Comparison of ENCODE assay signal across 8 cellular contexts in the genomic region with DNA sequence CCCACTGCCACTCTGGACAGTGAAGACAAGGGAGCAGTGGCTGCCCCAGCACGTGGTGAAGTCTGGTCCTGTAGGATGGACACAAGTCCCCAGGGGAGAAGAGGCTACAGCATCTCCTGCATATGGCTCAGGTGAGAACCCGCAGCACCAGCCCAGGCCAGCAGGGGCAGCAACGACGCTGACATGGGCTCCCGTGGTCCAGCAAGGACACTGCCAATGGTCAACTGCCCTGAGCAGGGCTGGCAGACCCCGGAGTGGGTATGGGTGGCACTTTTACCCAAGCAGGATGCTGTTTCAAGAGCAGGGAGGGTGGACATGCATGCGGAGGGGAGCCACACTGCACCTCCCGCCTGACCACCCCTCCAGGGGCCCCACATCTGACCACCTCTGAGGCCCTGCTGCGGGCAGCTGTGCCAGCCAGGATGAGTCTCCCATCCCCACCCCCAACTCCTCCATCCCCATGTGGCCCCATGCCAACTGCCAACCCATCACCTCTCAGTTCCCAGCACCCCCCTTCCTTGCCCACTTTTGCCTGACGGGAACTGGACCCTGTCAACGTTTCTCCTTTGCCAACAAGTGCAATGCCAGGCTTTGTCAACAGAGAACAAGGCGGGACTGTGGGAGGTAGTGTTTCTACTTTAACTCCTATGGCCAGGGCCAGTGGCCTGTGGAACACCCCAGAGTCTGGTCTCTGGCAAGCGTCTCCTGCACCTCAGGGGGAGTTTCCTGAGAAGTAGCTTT. TPM values are rescaled to one million over a fixed set of nuclear protein-coding genes. Genes with fewer than 3 reads are reported as not detected.
DNase-seq lines count a peak whose midpoint lies in the region; ATAC-seq lines count a peak whose summit lies in the region.

No MANE protein-coding gene starts in this region.

- no peak overlapping the region for H3K27ac ChIP-seq in right cardiac atrium (ENCODE audit: low read length)

- intact Hi-C loops in right cardiac atrium (cut with DNase I) = loop anchor here in 2 of 4 donors (2.0 kb wide), 2 partner anchors 186 to 188 kb away; partner anchors contain the start of gene FAAP20 (in 1 of the 2)

- CTCF ChIA-PET in activated naive CD4-positive, alpha-beta T cell treated with anti-CD3 and anti-CD28 coated beads, Interleukin-2, amount 10 ng/mL, durations not matched to agents 7 days and 5 days (lab: Charles Lee) = interaction anchor here (0.7 to 9.8 kb wide), 17 partner anchors 8 to 418 kb away, joined by 3 to 217 read pairs (median 5); partner anchors contain the start of genes FAAP20, MORN1 and RER1

- 56% methylated on average over 13 of the region's 13 CpGs for WGBS in right cardiac atrium

- no peaks in the 10 kb centered on the region for H3K27me3 Mint-ChIP-seq in activated naive CD4-positive, alpha-beta T cell treated with anti-CD3 and anti-CD28 coated beads, Interleukin-2, amount 10 ng/mL, durations not matched to agents 7 days and 5 days
- no peaks in the 10 kb centered on the region for H3K27me3 Mint-ChIP-seq in stimulated activated naive CD8-positive, alpha-beta T cell treated with anti-CD3 and anti-CD28 coated beads, Interleukin-15, amount 100 ng/mL, for 72 hours

- H3K27me3 ChIP-seq in right cardiac atrium (ENCODE audit: control insufficient read depth, insufficient read depth) = no peaks in the 10 kb centered on the region

- no peaks in the 10 kb centered on the region for H3K4me1 ChIP-seq in right cardiac atrium (ENCODE audit: control insufficient read depth, insufficient read depth, low read length)

- no peak overlapping the region for H3K4me3 ChIP-seq in right cardiac atrium (ENCODE audit: low read length)

- no peaks in the 10 kb centered on the region for H3K9me3 Mint-ChIP-seq in activated naive CD4-positive, alpha-beta T cell treated with anti-CD3 and anti-CD28 coated beads, Interleukin-2, amount 10 ng/mL, durations not matched to agents 7 days and 5 days
- no peaks in the 10 kb centered on the region for H3K9me3 Mint-ChIP-seq in stimulated activated naive CD8-positive, alpha-beta T cell treated with anti-CD3 and anti-CD28 coated beads, Interleukin-15, amount 100 ng/mL, for 72 hours

- H3K27ac Mint-ChIP-seq in activated naive CD4-positive, alpha-beta T cell treated with anti-CD3 and anti-CD28 coated beads, Interleukin-2, amount 10 ng/mL, durations not matched to agents 7 days and 5 days = peak overlapping the region; percentile 49
- H3K27ac Mint-ChIP-seq in stimulated activated naive CD8-positive, alpha-beta T cell treated with anti-CD3 and anti-CD28 coated beads, Interleukin-15, amount 100 ng/mL, for 72 hours = no peak overlapping the region

- H3K4me3 Mint-ChIP-seq in activated naive CD4-positive, alpha-beta T cell treated with anti-CD3 and anti-CD28 coated beads, Interleukin-2, amount 10 ng/mL, durations not matched to agents 7 days and 5 days = no peak overlapping the region
- no peak overlapping the region for H3K4me3 Mint-ChIP-seq in stimulated activated naive CD8-positive, alpha-beta T cell treated with anti-CD3 and anti-CD28 coated beads, Interleukin-15, amount 100 ng/mL, for 72 hours

- DNase-seq in COLO829 (ENCODE audit: low spot score) (peak; percentile 26), HK-2 (ENCODE audit: unreplicated experiment) (peak; percentile 39), right cardiac atrium (peak; percentile 36 to 74 (median 66)), activated gamma-delta T cell (lab: John Stamatoyannopoulos, UW) (no peak)
- DNase-seq in activated naive CD4-positive, alpha-beta T cell treated with anti-CD3 and anti-CD28 coated beads, Interleukin-2, amount 10 ng/mL, durations not matched to agents 7 days and 5 days = peak; percentile 51
- peak in 1 of 2 donors; percentile 20 for DNase-seq in stimulated activated naive CD8-positive, alpha-beta T cell treated with anti-CD3 and anti-CD28 coated beads, Interleukin-15, amount 100 ng/mL, for 72 hours

- H3K4me1 Mint-ChIP-seq in activated naive CD4-positive, alpha-beta T cell treated with anti-CD3 and anti-CD28 coated beads, Interleukin-2, amount 10 ng/mL, durations not matched to agents 7 days and 5 days = peaks cover 6% of the 10 kb centered on the region
- H3K4me1 Mint-ChIP-seq in stimulated activated naive CD8-positive, alpha-beta T cell treated with anti-CD3 and anti-CD28 coated beads, Interleukin-15, amount 100 ng/mL, for 72 hours = peaks cover 4% of the 10 kb centered on the region

- H3K9me3 ChIP-seq in right cardiac atrium (ENCODE audit: control insufficient read depth, low read length) = no peaks in the 10 kb centered on the region

- ATAC-seq in right cardiac atrium = peak; percentile 7 to 22
- ATAC-seq in stimulated activated naive CD8-positive, alpha-beta T cell treated with anti-CD3 and anti-CD28 coated beads, Interleukin-15, amount 100 ng/mL, for 72 hours = peak; percentile 29
- no peak for ATAC-seq in HG02938 (IDR thresholded peaks at IDR 0.05; ENCODE audit: unreplicated experiment)
- ATAC-seq in HG02571 (IDR thresholded peaks at IDR 0.05; ENCODE audit: unreplicated experiment) = no peak

- H3K36me3 Mint-ChIP-seq in activated naive CD4-positive, alpha-beta T cell treated with anti-CD3 and anti-CD28 coated beads, Interleukin-2, amount 10 ng/mL, durations not matched to agents 7 days and 5 days = no peaks in the 10 kb centered on the region

RNA-seq across cellular contexts. Expression of gene MORN1, which starts 8.6 kb away (rescaled TPM):
- 1 to 10 TPM; 3.2 to 5.1 (median 4.2) TPM for total RNA-seq in right cardiac atrium
- 4.1 TPM for polyA plus RNA-seq in right cardiac atrium

RNA-seq across cellular contexts. Expression of gene RER1, which starts 8.8 kb away (rescaled TPM):
- 10 to 100 TPM; 83.6 to 93.9 (median 89.6) TPM for total RNA-seq in right cardiac atrium
- polyA plus RNA-seq in right cardiac atrium = 50.3 TPM

RNA-seq across cellular contexts. Expression of gene PEX10, which starts 29.6 kb away (rescaled TPM):
- 10 to 100 TPM; 11.4 to 15.5 (median 13.6) TPM for total RNA-seq in right cardiac atrium
- polyA plus RNA-seq in right cardiac atrium = 16.0 TPM

Comparison
In these comparisons a context has a peak if more than half of its experiments do, and no peak if none do; other contexts are left out.
1. ATAC-seq: peak in right cardiac atrium (2 of 2) and stimulated activated naive CD8-positive, alpha-beta T cell treated with anti-CD3 and anti-CD28 coated beads, Interleukin-15, amount 100 ng/mL, for 72 hours (single experiment); none in HG02938 (single experiment) and HG02571 (single experiment).